ENCODE assay signal across 4 cellular contexts in the genomic region with DNA sequence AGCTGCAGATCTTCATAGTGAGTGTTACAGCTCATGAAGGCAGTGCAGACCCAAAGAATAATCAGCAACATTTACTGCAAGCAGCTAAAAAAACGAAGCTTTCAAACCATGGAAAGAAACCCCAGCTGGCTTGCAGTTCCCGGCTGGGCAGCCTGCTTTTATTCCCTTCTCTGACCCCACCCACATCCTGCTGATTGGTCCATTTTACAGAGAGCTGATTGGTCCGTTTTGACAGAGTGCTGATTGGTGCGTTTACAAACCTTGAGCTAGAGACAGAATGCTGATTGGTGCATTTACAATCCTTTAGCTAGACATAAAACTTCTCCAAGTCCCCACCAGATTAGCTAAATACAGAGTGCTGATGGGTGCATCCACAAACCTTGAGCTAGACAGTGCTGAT. TPM values are rescaled to one million over a fixed set of nuclear protein-coding genes. Genes with fewer than 3 reads are reported as not detected.
"Had no signal": no experiment of that assay in that cellular context is flagged by ENCODE, and none has a peak within 500 bp of the region (broad histone marks: within the 10 kb centered on the region; RNA-seq: fewer than 3 reads in every experiment).

No MANE protein-coding gene starts in this region.

RNA-seq across cellular contexts. Expression of a gene that starts 12.0 kb away (rescaled TPM):
- total RNA-seq: LHCN-M2, M059J, MCF 10A, NCI-H460 had no signal

RNA-seq across cellular contexts. Expression of a gene that starts 25.0 kb away (rescaled TPM):
- total RNA-seq: LHCN-M2, MCF 10A, NCI-H460 had no signal
